In genomic region chrX:115339441-115340025, GRCh38 we compare ENCODE assay signal across 1 cellular context.
TF ChIP-seq lines count a peak whose summit lies in the region.

No MANE protein-coding gene starts in this region.

TF ChIP-seq in WTC11, 78 proteins besides CTCF, POLR2A, EP300 and RAD21 (continued from another document):
- TF ChIP-seq RORB (CRISPR knock-in tag; IDR thresholded peaks at IDR 0.05) (no peak), EMX1 (CRISPR knock-in tag; IDR thresholded peaks at IDR 0.05) (no peak), MLX (CRISPR knock-in tag; IDR thresholded peaks at IDR 0.05) (no peak)
